Comparison of ENCODE assay signal across 21 cellular contexts in the genomic region with DNA sequence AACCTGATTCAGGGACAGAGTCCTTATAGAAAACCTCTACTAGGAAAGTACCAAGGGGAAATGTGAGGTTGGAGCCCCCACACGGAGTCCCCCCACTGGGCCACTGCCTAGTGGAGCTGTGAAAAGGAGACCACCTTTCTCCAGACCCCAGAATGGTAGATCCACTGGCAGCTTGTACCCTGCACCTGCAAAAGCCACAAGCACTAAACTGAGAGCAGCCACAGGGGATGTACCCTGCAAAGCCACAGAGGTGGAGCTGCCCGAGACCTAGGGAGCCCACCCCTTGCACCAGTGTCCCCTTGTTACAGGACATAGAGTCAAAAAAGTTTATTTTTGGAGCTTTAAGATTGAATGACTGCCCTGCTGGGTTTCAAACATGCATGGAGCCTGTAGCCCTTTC.
A peak's percentile ranks its signal among the peaks of the same experiment; 100 is the strongest.
DNase-seq lines count a peak whose midpoint lies in the region; ATAC-seq, FAIRE-seq and TF ChIP-seq lines count a peak whose summit lies in the region.
"Had no signal": no experiment of that assay in that cellular context is flagged by ENCODE, and none has a peak within 500 bp of the region (broad histone marks: within the 10 kb centered on the region; RNA-seq: fewer than 3 reads in every experiment).

No MANE protein-coding gene starts in this region.

- DNase-seq in cardiac muscle cell (ENCODE audit: low read depth in 1 of 2, low spot score in 1 of 2) (no peak), Right ventricle myocardium inferior (ENCODE audit: missing footprints) (no peak), K562 (ENCODE audit: extremely low read depth in 1 of 4, low spot score in 3 of 4) (no peak), trophoblast cell (no peak), NCI-H526 treated with DMSO at 0.1 percent for 48 hours (lab: John Stamatoyannopoulos, UW) (no peak)
- DNase-seq: AML-193; Caco-2; Calu3; CD4-positive, alpha-beta T cell; CD8-positive, alpha-beta T cell; DMS79 treated with DMSO at 0.1 percent for 48 hours; GF-D8 had no signal

- peak overlapping the region; percentile 24 for H2AK5ac ChIP-seq in trophoblast cell (ENCODE audit: low read length)

- no TSS peak for BruUV-seq in K562 (replicated peaks; lab: Mats Ljungman, UMichigan)

- H3K9me3 ChIP-seq in cardiac muscle cell (ENCODE audit: low read depth) = no peaks in the 10 kb centered on the region
- H3K9me3 ChIP-seq in K562 (replicated peaks; ENCODE audit: control insufficient read depth, insufficient read depth, low read depth, low read length) = no peaks in the 10 kb centered on the region
- no peaks in the 10 kb centered on the region for H3K9me3 ChIP-seq in trophoblast cell (ENCODE audit: insufficient read depth, low read depth, low read length)
- H3K9me3 ChIP-seq: A549; BLaER1 treated with 17β-estradiol and CSF1 and Interleukin-3, amounts not matched to agents 10 nM and 100 nM; Caco-2 had no signal

- H4K12ac ChIP-seq in trophoblast cell (ENCODE audit: low read depth, low read length) = no peak overlapping the region

- peak overlapping the region; percentile 39 for H4K8ac ChIP-seq in trophoblast cell (ENCODE audit: low read depth, low read length)

- ATAC-seq in Right ventricle myocardium inferior (no peak), K562 (no peak), HG03442 (IDR thresholded peaks at IDR 0.05; ENCODE audit: unreplicated experiment) (no peak)
- ATAC-seq: A549; CD8-positive, alpha-beta T cell had no signal

- no peak for TF ChIP-seq EP300 in K562 (IDR thresholded peaks at IDR 0.05; ENCODE audit: low read length)

- intact Hi-C loops in Right ventricle myocardium inferior (cut with DNase I) (no loop called here), K562 (cut with micrococcal nuclease) (loop anchor here (5.0 kb wide), 1 partner anchor 247 kb away; no protein-coding TSS in a partner anchor)

- H3K79me2 ChIP-seq in K562 (ENCODE audit: control insufficient read depth, insufficient read depth, low read length) = no peaks in the 10 kb centered on the region
- no peaks in the 10 kb centered on the region for H3K79me2 ChIP-seq in trophoblast cell (ENCODE audit: control insufficient read depth, insufficient read depth, low read length, poor library complexity)

- CTCF ChIA-PET in K562 (lab: Yijun Ruan, JAX; ENCODE audit: low intra/inter-chr PET ratio) = no interaction called here

- H3K27me3 ChIP-seq in cardiac muscle cell (no peaks in the 10 kb centered on the region), K562 (ENCODE audit: control insufficient read depth in 2 of 2, insufficient read depth in 2 of 2, low read length in 2 of 2) (0 out of 5 replicates have a peak, but pooled peaks cover 0 to 3% of the 10 kb centered on the region in 2 experiments), trophoblast cell (ENCODE audit: insufficient read depth, low read length) (no peaks in the 10 kb centered on the region)
- H3K27me3 ChIP-seq: BLaER1 treated with 17β-estradiol and CSF1 and Interleukin-3, amounts not matched to agents 10 nM and 100 nM had no signal

- no peak overlapping the region for H3K4me2 ChIP-seq in K562 (ENCODE audit: insufficient read depth, low read length)
- H3K4me2 ChIP-seq in trophoblast cell (ENCODE audit: low read length) = no peak overlapping the region
- H3K4me2 ChIP-seq: A549; BLaER1 treated with 17β-estradiol and CSF1 and Interleukin-3, amounts not matched to agents 10 nM and 100 nM had no signal

- H2AFZ ChIP-seq in K562 (ENCODE audit: low read depth, low read length) (no peak overlapping the region), trophoblast cell (ENCODE audit: insufficient read depth, low read length, poor library complexity) (no peak overlapping the region)

- H3K23ac ChIP-seq in trophoblast cell (ENCODE audit: low read length) = no peak overlapping the region

- TF ChIP-seq POLR2A in K562 (conservative IDR thresholded peaks at IDR 0.05) = no peak

- H3K27ac ChIP-seq in cardiac muscle cell (peak overlapping the region; percentile 88), K562 (ENCODE audit: extremely low read depth, low read depth, low read length) (no peak overlapping the region), trophoblast cell (ENCODE audit: low read depth, low read length) (peak overlapping the region; percentile 99)
- H3K27ac ChIP-seq: 22Rv1; A549; BLaER1 treated with 17β-estradiol and CSF1 and Interleukin-3, amounts not matched to agents 10 nM and 100 nM; C4-2B had no signal

- H3K4me3 ChIP-seq in cardiac muscle cell (no peak overlapping the region), K562 (no peak overlapping the region), trophoblast cell (ENCODE audit: low read depth, low read length) (no peak overlapping the region)
- H3K4me3 ChIP-seq: A549; BLaER1 treated with 17β-estradiol and CSF1 and Interleukin-3, amounts not matched to agents 10 nM and 100 nM had no signal

- H2BK12ac ChIP-seq in trophoblast cell (ENCODE audit: low read length) = peak overlapping the region; percentile 93

- H3K79me1 ChIP-seq in trophoblast cell (ENCODE audit: low read length) = peaks cover 17% of the 10 kb centered on the region

- H3K14ac ChIP-seq in trophoblast cell (ENCODE audit: low read length) = no peak overlapping the region

- POLR2A ChIA-PET in K562 (lab: Yijun Ruan, JAX) = interaction anchor here (1.4 kb wide), 1 partner anchor 11 kb away, joined by 5 read pairs; no protein-coding TSS in a partner anchor

- H3K9ac ChIP-seq in K562 (ENCODE audit: insufficient read depth in 1 of 2, low read depth in 2 of 2, low read length in 2 of 2) = no peak overlapping the region
- H3K9ac ChIP-seq in trophoblast cell (ENCODE audit: low read length) = no peak overlapping the region
- H3K9ac ChIP-seq: BLaER1 treated with 17β-estradiol and CSF1 and Interleukin-3, amounts not matched to agents 10 nM and 100 nM had no signal

- in situ Hi-C loops in K562 (cut with MboI) = no loop called here

- H3K18ac ChIP-seq in trophoblast cell (ENCODE audit: low read length) = no peak overlapping the region

- no peak for FAIRE-seq in K562 (lab: Jason Lieb, UNC)
- FAIRE-seq: A549, D721Med, G401.6, GM12891, GM19239 had no signal

- H3K36me3 ChIP-seq in cardiac muscle cell (no peaks in the 10 kb centered on the region), K562 (ENCODE audit: control insufficient read depth, insufficient read depth, low read length) (no peaks in the 10 kb centered on the region), trophoblast cell (ENCODE audit: control insufficient read depth in 1 of 2, insufficient read depth in 2 of 2, low read length in 2 of 2) (peaks cover 0 to 2% of the 10 kb centered on the region in 2 experiments)
- H3K36me3 ChIP-seq: BLaER1 treated with 17β-estradiol and CSF1 and Interleukin-3, amounts not matched to agents 10 nM and 100 nM had no signal

- TF ChIP-seq CTCF in cardiac muscle cell (IDR thresholded peaks at IDR 0.05; ENCODE audit: low read depth, low read length) = no peak
- no peak for TF ChIP-seq CTCF in K562 (IDR thresholded peaks at IDR 0.05 in 2 of 3, conservative IDR thresholded peaks at IDR 0.05 in 1 of 3; ENCODE audit: insufficient read depth in 2 of 3, low read depth in 1 of 3, low read length in 3 of 3)

- H3K4me1 ChIP-seq in cardiac muscle cell (ENCODE audit: low read depth) (peaks cover 38% of the 10 kb centered on the region), K562 (replicated peaks in 1 of 2; ENCODE audit: control insufficient read depth in 2 of 2, insufficient read depth in 2 of 2, low read length in 2 of 2) (no peaks in the 10 kb centered on the region), trophoblast cell (ENCODE audit: control insufficient read depth in 1 of 2, insufficient read depth in 2 of 2, low read length in 2 of 2) (peaks cover 6 to 12% of the 10 kb centered on the region in 2 experiments)
- H3K4me1 ChIP-seq: BLaER1 treated with 17β-estradiol and CSF1 and Interleukin-3, amounts not matched to agents 10 nM and 100 nM had no signal

- H2BK5ac ChIP-seq in trophoblast cell (ENCODE audit: low read depth, low read length, poor library complexity) = peak overlapping the region; percentile 86

- peak overlapping the region; percentile 90 for H4K91ac ChIP-seq in trophoblast cell (ENCODE audit: low read depth, low read length)

- peak overlapping the region; percentile 16 for H3K4ac ChIP-seq in trophoblast cell (ENCODE audit: low read depth, low read length)

- H2BK120ac ChIP-seq in trophoblast cell (ENCODE audit: insufficient read depth, low read length, poor library complexity) = peak overlapping the region; percentile 77

- H3K9me1 ChIP-seq in K562 (ENCODE audit: control insufficient read depth, insufficient read depth, low read length) = no peaks in the 10 kb centered on the region

- H4K20me1 ChIP-seq in K562 (replicated peaks; ENCODE audit: control insufficient read depth, insufficient read depth, low read length) = no peaks in the 10 kb centered on the region
- H4K20me1 ChIP-seq: BLaER1 treated with 17β-estradiol and CSF1 and Interleukin-3, amounts not matched to agents 10 nM and 100 nM had no signal

- WGBS in K562 (ENCODE audit: insufficient coverage, low coverage, missing lambda C conversion rate) = 0% methylated on average over 2 of the region's 2 CpGs
- WGBS in trophoblast cell (ENCODE audit: extremely low coverage, insufficient coverage, insufficient read length) = no CpG with 5 or more reads among the region's 2 CpGs

- no peak for TF ChIP-seq RAD21 in K562 (CRISPR knock-in tag; conservative IDR thresholded peaks at IDR 0.05 in 1 of 2, IDR thresholded peaks at IDR 0.05 in 1 of 2)

TF ChIP-seq in K562, 482 proteins besides CTCF, POLR2A, EP300 and RAD21 (continues in another document):
- no peak for TF ChIP-seq RBM25 (IDR thresholded peaks at IDR 0.05; ENCODE audit: low read depth, low read length, severe bottlenecking)
